23 cellular contexts compared by ENCODE assay signal in the genomic region with DNA sequence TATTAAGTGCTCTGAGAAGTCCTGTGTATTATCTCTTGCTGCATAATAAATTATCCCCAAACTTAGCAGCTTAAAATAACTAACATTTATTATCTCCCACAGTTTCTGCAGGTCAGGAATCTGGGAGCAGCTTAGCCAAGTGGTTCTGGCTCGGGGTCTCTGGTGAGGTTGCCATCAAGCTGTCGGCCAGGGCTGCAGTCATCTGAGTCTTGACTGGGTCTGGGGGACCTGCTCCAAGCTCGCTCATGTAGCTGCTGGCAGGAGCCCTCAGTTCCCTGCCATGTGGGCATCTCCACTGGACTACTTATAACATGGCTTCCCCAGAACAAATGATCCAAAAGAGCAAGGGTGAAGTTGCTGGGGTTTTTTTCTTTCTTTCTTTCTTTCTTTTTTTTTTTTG.
"Had no signal": no experiment of that assay in that cellular context is flagged by ENCODE, and none has a peak within 500 bp of the region (broad histone marks: within the 10 kb centered on the region; RNA-seq: fewer than 3 reads in every experiment).

No MANE protein-coding gene starts in this region.

- H3K9me3 Mint-ChIP-seq: activated T-cell treated with anti-CD3 and anti-CD28 coated beads, Interleukin-2, amount 50 U/mL, for 4 hours; activated T-helper 2 cell treated with anti-CD3 and anti-CD28 coated beads, Interferon-gamma antibody, Interleukin-2, Interleukin-4, amounts not matched to agents 10 μg/mL and 5 μg/mL and 100 μg/mL, durations not matched to agents 14 hours and 24 hours and 36 hours; effector memory CD8-positive, alpha-beta T cell; natural killer cell treated with Interleukin-12 subunit alpha and Interleukin-12 subunit beta and Interleukin-15 and Interleukin-18, amount 100 ng/mL, for 72 hours; stimulated activated naive B cell treated with anti-CD40 and anti-IgM and Interleukin-4, amounts not matched to agents 10 μg/mL and 1 μg/mL and 100 μg/mL, for 72 hours had no signal

- H3K4me1 ChIP-seq: adrenal gland had no signal

- ATAC-seq: activated T-cell treated with anti-CD3 and anti-CD28 coated beads, Interleukin-2, amount 50 U/mL, for 4 hours; effector memory CD8-positive, alpha-beta T cell; natural killer cell treated with Interleukin-12 subunit alpha and Interleukin-12 subunit beta and Interleukin-15 and Interleukin-18, amount 100 ng/mL, for 72 hours; pancreas; stimulated activated naive B cell treated with anti-CD40 and anti-IgM and Interleukin-4, amounts not matched to agents 10 μg/mL and 1 μg/mL and 100 μg/mL, for 72 hours; T-helper 17 cell had no signal

- H3K4me3 ChIP-seq: adrenal gland, ascending aorta, colonic mucosa, dorsolateral prefrontal cortex, esophagus muscularis mucosa, pancreas, sigmoid colon, transverse colon had no signal

- H3K9me3 ChIP-seq: adrenal gland, ascending aorta, colonic mucosa, esophagus muscularis mucosa, pancreas, sigmoid colon, transverse colon had no signal

- H3K36me3 Mint-ChIP-seq: natural killer cell treated with Interleukin-12 subunit alpha and Interleukin-12 subunit beta and Interleukin-15 and Interleukin-18, amount 100 ng/mL, for 72 hours; stimulated activated naive B cell treated with anti-CD40 and anti-IgM and Interleukin-4, amounts not matched to agents 10 μg/mL and 1 μg/mL and 100 μg/mL, for 72 hours had no signal

- H3K36me3 ChIP-seq: adrenal gland, colonic mucosa, pancreas, sigmoid colon, transverse colon had no signal

- H3K4me3 Mint-ChIP-seq: activated T-cell treated with anti-CD3 and anti-CD28 coated beads, Interleukin-2, amount 50 U/mL, for 4 hours; effector memory CD8-positive, alpha-beta T cell; natural killer cell treated with Interleukin-12 subunit alpha and Interleukin-12 subunit beta and Interleukin-15 and Interleukin-18, amount 100 ng/mL, for 72 hours; stimulated activated naive B cell treated with anti-CD40 and anti-IgM and Interleukin-4, amounts not matched to agents 10 μg/mL and 1 μg/mL and 100 μg/mL, for 72 hours; T-helper 17 cell had no signal

- DNase-seq: activated CD4-positive, alpha-beta T cell treated with anti-CD3 and anti-CD28 coated beads for 4 hours; activated CD4-positive, alpha-beta T cell treated with anti-CD3 and anti-CD28 coated beads, Interleukin-2, amount 50 U/mL, for 48 hours; activated CD4-positive, CD25-positive, alpha-beta regulatory T cell; activated CD8-positive, alpha-beta memory T cell treated with anti-CD3 and anti-CD28 coated beads, Interleukin-2, amount 50 U/mL, for 48 hours; activated naive CD4-positive, alpha-beta T cell treated with anti-CD3 and anti-CD28 coated beads, Interleukin-2, amount 50 U/mL, for 16 hours; activated T-cell treated with anti-CD3 and anti-CD28 coated beads, Interleukin-2, amount 50 U/mL, for 4 hours; colonic mucosa; effector memory CD8-positive, alpha-beta T cell; glutamatergic neuron; hippocampal formation; pancreas; sigmoid colon; stimulated activated CD4-positive, alpha-beta T cell treated with anti-CD3 and anti-CD28 coated beads, Interleukin-2, amount 100 ng/mL, for 48 hours; stimulated activated CD8-positive, alpha-beta memory T cell treated with anti-CD3 and anti-CD28 coated beads, Interleukin-4, amount 100 ng/mL, for 48 hours; stimulated activated naive B cell treated with anti-CD40 and anti-IgM and Interleukin-4, amounts not matched to agents 10 μg/mL and 1 μg/mL and 100 μg/mL, for 72 hours; T-helper 17 cell; transverse colon had no signal

- H3K27ac Mint-ChIP-seq: activated T-helper 2 cell treated with anti-CD3 and anti-CD28 coated beads, Interferon-gamma antibody, Interleukin-2, Interleukin-4, amounts not matched to agents 10 μg/mL and 5 μg/mL and 100 μg/mL, durations not matched to agents 14 hours and 24 hours and 36 hours; natural killer cell treated with Interleukin-12 subunit alpha and Interleukin-12 subunit beta and Interleukin-15 and Interleukin-18, amount 100 ng/mL, for 72 hours; stimulated activated naive B cell treated with anti-CD40 and anti-IgM and Interleukin-4, amounts not matched to agents 10 μg/mL and 1 μg/mL and 100 μg/mL, for 72 hours; T-helper 17 cell had no signal

- H3K4me1 Mint-ChIP-seq: stimulated activated naive B cell treated with anti-CD40 and anti-IgM and Interleukin-4, amounts not matched to agents 10 μg/mL and 1 μg/mL and 100 μg/mL, for 72 hours had no signal

- H3K27me3 ChIP-seq: adrenal gland, ascending aorta, colonic mucosa, dorsolateral prefrontal cortex, esophagus muscularis mucosa, pancreas, sigmoid colon, transverse colon had no signal

- H3K27ac ChIP-seq: adrenal gland, colonic mucosa, dorsolateral prefrontal cortex, esophagus muscularis mucosa, pancreas, transverse colon had no signal

- H3K27me3 Mint-ChIP-seq: stimulated activated naive B cell treated with anti-CD40 and anti-IgM and Interleukin-4, amounts not matched to agents 10 μg/mL and 1 μg/mL and 100 μg/mL, for 72 hours had no signal
